Comparison of ENCODE assay signal across 13 cellular contexts in the genomic region with DNA sequence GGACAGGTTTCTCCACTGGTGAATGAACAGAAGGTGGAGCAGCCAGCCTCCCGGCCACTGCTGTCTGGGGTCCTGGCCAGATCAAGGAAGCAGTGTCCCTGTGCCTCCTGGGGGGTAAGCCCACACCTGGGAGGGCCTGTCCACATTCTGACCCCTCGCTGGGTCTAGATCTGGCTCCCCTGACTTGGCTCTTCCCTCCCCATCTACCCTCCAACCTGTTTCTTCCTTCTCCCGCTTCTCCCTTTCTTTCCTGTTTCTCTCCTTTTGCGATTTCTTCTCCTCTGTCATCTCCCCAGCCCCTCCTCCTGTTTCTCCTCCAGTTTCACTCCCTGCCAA. TPM values are rescaled to one million over a fixed set of nuclear protein-coding genes. Genes with fewer than 3 reads are reported as not detected.
A peak's percentile ranks its signal among the peaks of the same experiment; 100 is the strongest.
DNase-seq lines count a peak whose midpoint lies in the region; ATAC-seq and TF ChIP-seq lines count a peak whose summit lies in the region.
"Had no signal": no experiment of that assay in that cellular context is flagged by ENCODE, and none has a peak within 500 bp of the region (broad histone marks: within the 10 kb centered on the region; RNA-seq: fewer than 3 reads in every experiment).

No MANE protein-coding gene starts in this region.

- no peaks in the 10 kb centered on the region for H3K9me2 ChIP-seq in HCT116 (ENCODE audit: insufficient read depth)

- 0 out of 2 replicates have a peak overlapping the region, but pooled peaks have one; percentile 29 for H3K9ac ChIP-seq in HCT116 (ENCODE audit: low read length)
- H3K9ac ChIP-seq in neuronal stem cell (ENCODE audit: low read depth, low read length, poor library complexity), result no peak overlapping the region

- H3K14ac ChIP-seq in neuronal stem cell (ENCODE audit: low read length), result peak overlapping the region; percentile 90

- H3K23ac ChIP-seq in neuronal stem cell (ENCODE audit: low read depth, low read length, poor library complexity), result peak overlapping the region; percentile 65

- H3K4me3 Mint-ChIP-seq in activated T-helper 1 cell treated with anti-CD3 and anti-CD28 coated beads, Interleukin-12 subunit alpha, Interleukin-12 subunit beta, Interleukin-2, Interleukin-4 antibody, amounts not matched to agents 30 ng/mL and 10 ng/mL and 1 ng/mL, durations not matched to agents 14 hours and 24 hours and 36 hours, result no peak overlapping the region
- no peak overlapping the region for H3K4me3 Mint-ChIP-seq in nephron progenitor cell

- peak overlapping the region; percentile 58 for H2BK12ac ChIP-seq in neuronal stem cell (ENCODE audit: low read length)

- H3K4me3 ChIP-seq in HCT116 (replicated peaks in 1 of 2; ENCODE audit: low read depth in 1 of 2, low read length in 2 of 2), result peak overlapping the region; percentile 17 to 29; a peak in 1 of 4 replicates
- no peak overlapping the region for H3K4me3 ChIP-seq in neuronal stem cell (ENCODE audit: low read length in 2 of 2)
- H3K4me3 ChIP-seq: GM12878, SK-N-MC, uterus had no signal

- BruUV-seq in HCT116 (replicated peaks; lab: Mats Ljungman, UMichigan), result TSS peak; percentile 56

- CTCF ChIA-PET in HCT116 (lab: Charles Lee), result interaction anchor here (0.6 to 1.6 kb wide), 3 partner anchors 11 to 170 kb away, joined by 3 to 5 read pairs (median 5); no protein-coding TSS in a partner anchor

- TF ChIP-seq CTCF in HCT116 (IDR thresholded peaks at IDR 0.05 in 2 of 3, conservative IDR thresholded peaks at IDR 0.05 in 1 of 3; ENCODE audit: borderline replicate concordance in 1 of 3, insufficient read depth in 1 of 3, low read depth in 2 of 3, low read length in 2 of 3) (no peak), nephron progenitor cell (IDR thresholded peaks at IDR 0.05) (no peak)

- no peak for TF ChIP-seq POLR2A in HCT116 (IDR thresholded peaks at IDR 0.05; ENCODE audit: borderline replicate concordance, extremely low read depth, insufficient read depth, insufficient read length)

- H3K27me3 Mint-ChIP-seq in activated T-helper 1 cell treated with anti-CD3 and anti-CD28 coated beads, Interleukin-12 subunit alpha, Interleukin-12 subunit beta, Interleukin-2, Interleukin-4 antibody, amounts not matched to agents 30 ng/mL and 10 ng/mL and 1 ng/mL, durations not matched to agents 14 hours and 24 hours and 36 hours (ENCODE audit: insufficient read depth), result no peaks in the 10 kb centered on the region
- H3K27me3 Mint-ChIP-seq in nephron progenitor cell (ENCODE audit: low read depth, poor library complexity), result peaks cover 32% of the 10 kb centered on the region

- RAD21 ChIA-PET in HCT116 (lab: Charles Lee; ENCODE audit: low non-redundant PET in 1 of 2, low total read pairs in 2 of 2, uncharacterized antibody in 2 of 2, unreplicated experiment in 2 of 2), result interaction anchor here in 1 of 2 experiments (0.6 kb wide), 1 partner anchor 292 kb away, joined by 4 read pairs; no protein-coding TSS in a partner anchor

- H3K27ac ChIP-seq in HCT116 (ENCODE audit: low read depth, low read length) (peak overlapping the region; percentile 36; the same call in 1 of the 2 replicates), neuronal stem cell (replicated peaks; ENCODE audit: low read length) (no peak overlapping the region)
- H3K27ac ChIP-seq: brain microvascular endothelial cell, SK-N-MC, uterus had no signal

- peak overlapping the region; percentile 56 for H2AK5ac ChIP-seq in neuronal stem cell (ENCODE audit: low read depth, low read length)

- peak overlapping the region; percentile 37 for H3K18ac ChIP-seq in neuronal stem cell (ENCODE audit: low read length)

- H3K4me1 Mint-ChIP-seq in activated T-helper 1 cell treated with anti-CD3 and anti-CD28 coated beads, Interleukin-12 subunit alpha, Interleukin-12 subunit beta, Interleukin-2, Interleukin-4 antibody, amounts not matched to agents 30 ng/mL and 10 ng/mL and 1 ng/mL, durations not matched to agents 14 hours and 24 hours and 36 hours (ENCODE audit: low read depth), result peaks cover 71% of the 10 kb centered on the region
- H3K4me1 Mint-ChIP-seq in nephron progenitor cell, result peaks cover 49% of the 10 kb centered on the region

- H2AFZ ChIP-seq in HCT116 (ENCODE audit: low read depth, low read length, poor library complexity, severe bottlenecking), result no peak overlapping the region
- no peak overlapping the region for H2AFZ ChIP-seq in neuronal stem cell (ENCODE audit: low read length)

- no peak for TF ChIP-seq RAD21 in HCT116 (IDR thresholded peaks at IDR 0.05; ENCODE audit: low read depth)

- H3K9me3 ChIP-seq in HCT116 (ENCODE audit: control insufficient read depth in 1 of 2, insufficient read depth in 1 of 2, low read depth in 1 of 2, low read length in 2 of 2), result no peaks in the 10 kb centered on the region
- H3K9me3 ChIP-seq in neuronal stem cell (replicated peaks in 1 of 2; ENCODE audit: control insufficient read depth in 2 of 2, insufficient read depth in 1 of 2, low read depth in 1 of 2, low read length in 2 of 2), result no peaks in the 10 kb centered on the region
- H3K9me3 ChIP-seq: uterus had no signal

- H4K20me1 ChIP-seq in HCT116 (ENCODE audit: insufficient read depth), result no peaks in the 10 kb centered on the region

- no CpG with 5 or more reads among the region's 4 CpGs for WGBS in neuronal stem cell (ENCODE audit: extremely low coverage in 2 of 2, insufficient read length in 2 of 2, insufficient replicate concordance in 1 of 2), 2 donors

- no peaks in the 10 kb centered on the region for H3K36me3 ChIP-seq in HCT116 (ENCODE audit: control insufficient read depth in 1 of 2, insufficient read depth in 2 of 2, low read length in 2 of 2)
- H3K36me3 ChIP-seq in neuronal stem cell (replicated peaks in 1 of 2; ENCODE audit: control insufficient read depth in 2 of 2, insufficient read depth in 2 of 2, low read length in 2 of 2), result no peaks in the 10 kb centered on the region
- H3K36me3 ChIP-seq: brain microvascular endothelial cell, uterus had no signal

- DNase-seq in HCT116 (ENCODE audit: low read depth, low spot score), result no peak
- no peak for DNase-seq in activated T-helper 1 cell treated with anti-CD3 and anti-CD28 coated beads, Interleukin-12 subunit alpha, Interleukin-12 subunit beta, Interleukin-2, Interleukin-4 antibody, amounts not matched to agents 30 ng/mL and 10 ng/mL and 1 ng/mL, durations not matched to agents 14 hours and 24 hours and 36 hours (ENCODE audit: low spot score)
- no peak for DNase-seq in neuronal stem cell (ENCODE audit: low spot score)
- no peak for DNase-seq in nephron progenitor cell
- no peak for DNase-seq in CD1c-positive myeloid dendritic cell (ENCODE audit: extremely low spot score)
- DNase-seq: brain microvascular endothelial cell, MV-4-11, NCI-H526 treated with DMSO at 0.1 percent for 48 hours, uterus had no signal

- intact Hi-C loops in HCT116 (cut with micrococcal nuclease), result no loop called here
- intact Hi-C loops in activated T-helper 1 cell treated with anti-CD3 and anti-CD28 coated beads, Interleukin-12 subunit alpha, Interleukin-12 subunit beta, Interleukin-2, Interleukin-4 antibody, amounts not matched to agents 30 ng/mL and 10 ng/mL and 1 ng/mL, durations not matched to agents 14 hours and 24 hours and 36 hours (cut with micrococcal nuclease), result loop anchor here (1.0 kb wide), 1 partner anchor 215 kb away; no protein-coding TSS in a partner anchor

- H2BK5ac ChIP-seq in neuronal stem cell (ENCODE audit: low read length), result peak overlapping the region; percentile 62

- no peak overlapping the region for H4K91ac ChIP-seq in neuronal stem cell (ENCODE audit: low read depth, low read length, poor library complexity)

- peak overlapping the region; percentile 34 for H3K27ac Mint-ChIP-seq in activated T-helper 1 cell treated with anti-CD3 and anti-CD28 coated beads, Interleukin-12 subunit alpha, Interleukin-12 subunit beta, Interleukin-2, Interleukin-4 antibody, amounts not matched to agents 30 ng/mL and 10 ng/mL and 1 ng/mL, durations not matched to agents 14 hours and 24 hours and 36 hours
- H3K27ac Mint-ChIP-seq in nephron progenitor cell, result no peak overlapping the region

- no peaks in the 10 kb centered on the region for H3K79me1 ChIP-seq in neuronal stem cell (ENCODE audit: low read depth, low read length)

- H2BK120ac ChIP-seq in neuronal stem cell (ENCODE audit: low read depth, low read length), result no peak overlapping the region

- H3K4ac ChIP-seq in neuronal stem cell (ENCODE audit: low read length), result no peak overlapping the region

- H3K9me3 Mint-ChIP-seq in activated T-helper 1 cell treated with anti-CD3 and anti-CD28 coated beads, Interleukin-12 subunit alpha, Interleukin-12 subunit beta, Interleukin-2, Interleukin-4 antibody, amounts not matched to agents 30 ng/mL and 10 ng/mL and 1 ng/mL, durations not matched to agents 14 hours and 24 hours and 36 hours, result no peaks in the 10 kb centered on the region
- no peaks in the 10 kb centered on the region for H3K9me3 Mint-ChIP-seq in nephron progenitor cell

- no peak overlapping the region for H4K8ac ChIP-seq in neuronal stem cell (ENCODE audit: low read depth, low read length)

- ATAC-seq in HCT116 (no peak), GM18907 (IDR thresholded peaks at IDR 0.05; ENCODE audit: unreplicated experiment) (no peak)

- H2BK15ac ChIP-seq in neuronal stem cell (ENCODE audit: low read length), result no peak overlapping the region

- peaks cover 20 to 46% of the 10 kb centered on the region in 2 experiments for H3K4me1 ChIP-seq in HCT116 (ENCODE audit: control insufficient read depth in 1 of 2, insufficient read depth in 2 of 2, low read length in 2 of 2)
- peaks cover 21 to 23% of the 10 kb centered on the region in 2 donors for H3K4me1 ChIP-seq in neuronal stem cell (ENCODE audit: control insufficient read depth in 2 of 2, insufficient read depth in 1 of 2, low read depth in 1 of 2, low read length in 2 of 2)
- H3K4me1 ChIP-seq: uterus had no signal

- H3K4me2 ChIP-seq in HCT116 (ENCODE audit: low read length) (peak overlapping the region; percentile 67), neuronal stem cell (ENCODE audit: insufficient read depth, low read length, poor library complexity, severe bottlenecking) (no peak overlapping the region)

- H3K27me3 ChIP-seq in HCT116 (ENCODE audit: insufficient read depth, low read length) (no peaks in the 10 kb centered on the region), neuronal stem cell (ENCODE audit: control insufficient read depth in 3 of 3, insufficient read depth in 3 of 3, low read depth in 1 of 3, low read length in 3 of 3) (peaks cover 0 to 51% (median 0%) of the 10 kb centered on the region in 3 experiments)
- H3K27me3 ChIP-seq: brain microvascular endothelial cell, uterus had no signal

- POLR2A ChIA-PET in HCT116 (lab: Charles Lee), result interaction anchor here (1.3 kb wide), 1 partner anchor 11 kb away, joined by 4 read pairs; no protein-coding TSS in a partner anchor

- no peaks in the 10 kb centered on the region for H3K79me2 ChIP-seq in HCT116 (ENCODE audit: insufficient read depth, low read length)

- no peaks in the 10 kb centered on the region for H3K36me3 Mint-ChIP-seq in activated T-helper 1 cell treated with anti-CD3 and anti-CD28 coated beads, Interleukin-12 subunit alpha, Interleukin-12 subunit beta, Interleukin-2, Interleukin-4 antibody, amounts not matched to agents 30 ng/mL and 10 ng/mL and 1 ng/mL, durations not matched to agents 14 hours and 24 hours and 36 hours (ENCODE audit: low read depth)
- H3K36me3 Mint-ChIP-seq in nephron progenitor cell (ENCODE audit: low read depth), result no peaks in the 10 kb centered on the region

RNA-seq across cellular contexts. Expression of a gene that starts 0.4 kb away (rescaled TPM):
- total RNA-seq in HCT116 (2021; ENCODE audit: unreplicated experiment), result 1.3 TPM
- polyA plus RNA-seq in HCT116 (2012), result 2.0 and 2.2 TPM in 2 replicates
- total RNA-seq in activated T-helper 1 cell treated with anti-CD3 and anti-CD28 coated beads, Interleukin-12 subunit alpha, Interleukin-12 subunit beta, Interleukin-2, Interleukin-4 antibody, amounts not matched to agents 30 ng/mL and 10 ng/mL and 1 ng/mL, durations not matched to agents 14 hours and 24 hours and 36 hours, result 2.6 and 2.7 TPM in 2 replicates
- polyA plus RNA-seq in neuronal stem cell (2013, experiment 1 of 2), result 0.01 TPM
- polyA plus RNA-seq in neuronal stem cell (2013, experiment 2 of 2), result 0.01 TPM
- total RNA-seq: GM12878 had no signal
- polyA plus RNA-seq: GM12878 had no signal

RNA-seq across cellular contexts. Expression of a gene that starts 8.4 kb away (rescaled TPM):
- 0.17 TPM for total RNA-seq in HCT116 (2021; ENCODE audit: unreplicated experiment)
- polyA plus RNA-seq in HCT116 (2012), result 0.09 and 0.10 TPM in 2 replicates
- 1.0 and 1.2 TPM in 2 replicates for total RNA-seq in activated T-helper 1 cell treated with anti-CD3 and anti-CD28 coated beads, Interleukin-12 subunit alpha, Interleukin-12 subunit beta, Interleukin-2, Interleukin-4 antibody, amounts not matched to agents 30 ng/mL and 10 ng/mL and 1 ng/mL, durations not matched to agents 14 hours and 24 hours and 36 hours
- 0.17 TPM for polyA plus RNA-seq in neuronal stem cell (2013, experiment 1 of 2)
- 0.17 TPM for polyA plus RNA-seq in neuronal stem cell (2013, experiment 2 of 2)
- total RNA-seq: uterus had no signal

RNA-seq across cellular contexts. Expression of a gene that starts 22.3 kb away (rescaled TPM):
- not detected for total RNA-seq in HCT116 (2021; ENCODE audit: unreplicated experiment)
- 0.07 TPM in 1 of 2 replicates, not detected in the other for polyA plus RNA-seq in HCT116 (2012)
- total RNA-seq in activated T-helper 1 cell treated with anti-CD3 and anti-CD28 coated beads, Interleukin-12 subunit alpha, Interleukin-12 subunit beta, Interleukin-2, Interleukin-4 antibody, amounts not matched to agents 30 ng/mL and 10 ng/mL and 1 ng/mL, durations not matched to agents 14 hours and 24 hours and 36 hours, result not detected in 2 replicates
- polyA plus RNA-seq in neuronal stem cell (2013, experiment 1 of 2), result not detected
- polyA plus RNA-seq in neuronal stem cell (2013, experiment 2 of 2), result not detected
- total RNA-seq: GM12878, kidney epithelial cell, uterus had no signal

RNA-seq across cellular contexts. Expression of a gene that starts 26.0 kb away (rescaled TPM):
- not detected for total RNA-seq in HCT116 (2021; ENCODE audit: unreplicated experiment)
- not detected in 2 replicates for polyA plus RNA-seq in HCT116 (2012)
- 0.07 and 0.10 TPM in 2 replicates for total RNA-seq in activated T-helper 1 cell treated with anti-CD3 and anti-CD28 coated beads, Interleukin-12 subunit alpha, Interleukin-12 subunit beta, Interleukin-2, Interleukin-4 antibody, amounts not matched to agents 30 ng/mL and 10 ng/mL and 1 ng/mL, durations not matched to agents 14 hours and 24 hours and 36 hours
- polyA plus RNA-seq in neuronal stem cell (2013, experiment 1 of 2), result not detected
- polyA plus RNA-seq in neuronal stem cell (2013, experiment 2 of 2), result not detected
- total RNA-seq: GM12878, kidney epithelial cell had no signal
- polyA plus RNA-seq: GM12878 had no signal

RNA-seq across cellular contexts. Expression of a gene that starts 40.9 kb away (rescaled TPM):
- total RNA-seq in HCT116 (2021; ENCODE audit: unreplicated experiment), result 11.1 TPM
- polyA plus RNA-seq in HCT116 (2012), result 5.2 and 8.2 TPM in 2 replicates
- total RNA-seq in activated T-helper 1 cell treated with anti-CD3 and anti-CD28 coated beads, Interleukin-12 subunit alpha, Interleukin-12 subunit beta, Interleukin-2, Interleukin-4 antibody, amounts not matched to agents 30 ng/mL and 10 ng/mL and 1 ng/mL, durations not matched to agents 14 hours and 24 hours and 36 hours, result 14.6 and 16.4 TPM in 2 replicates
- 16.6 TPM for polyA plus RNA-seq in neuronal stem cell (2013, experiment 1 of 2)
- 15.8 TPM for polyA plus RNA-seq in neuronal stem cell (2013, experiment 2 of 2)

Comparison
In these comparisons a context has a peak if more than half of its experiments do, and no peak if none do; other contexts are left out.
1. H3K4me3 ChIP-seq: peak in HCT116 (2 of 2); none in neuronal stem cell (0 of 2).